ENCODE assay signal across 16 cellular contexts in genomic region chr6:135902756-135903331, GRCh38. TPM values are rescaled to one million over a fixed set of nuclear protein-coding genes. Genes with fewer than 3 reads are reported as not detected.
DNase-seq lines count a peak whose midpoint lies in the region; ATAC-seq and TF ChIP-seq lines count a peak whose summit lies in the region.
"Had no signal": no experiment of that assay in that cellular context is flagged by ENCODE, and none has a peak within 500 bp of the region (broad histone marks: within the 10 kb centered on the region; RNA-seq: fewer than 3 reads in every experiment).

No MANE protein-coding gene starts in this region.

- no peak for DNase-seq in activated CD4-positive, alpha-beta T cell treated with anti-CD3 and anti-CD28 coated beads, Interleukin-2, amount 10 ng/mL, durations not matched to agents 24 days and 14 days
- DNase-seq in activated CD4-positive, alpha-beta T cell treated with anti-CD3 and anti-CD28 coated beads for 48 hours: no peak
- DNase-seq in fibroblast of peridontal ligament (ENCODE audit: extremely low read depth) (peak; percentile 50), tibial nerve (ENCODE audit: low spot score in 2 of 2) (no peak), NCI-H2196 (lab: John Stamatoyannopoulos, UW; ENCODE audit: unreplicated experiment) (no peak), NCI-H2107 treated with DMSO at 0.1 percent for 48 hours (lab: John Stamatoyannopoulos, UW; ENCODE audit: unreplicated experiment) (no peak)
- DNase-seq: 8988T; activated naive CD8-positive, alpha-beta T cell treated with anti-CD3 and anti-CD28 coated beads, Interleukin-2, amount 10 ng/mL, durations not matched to agents 7 days and 5 days; CD4-positive, CD25-positive, alpha-beta regulatory T cell; MM.1S; NCI-H2081 treated with DMSO at 0.1 percent for 48 hours; NCI-H748 treated with DMSO at 0.1 percent for 48 hours had no signal

- H3K4me1 ChIP-seq in tibial nerve: peaks cover 0 to 38% (median 21%) of the 10 kb centered on the region in 4 donors

- no peak for ATAC-seq in HG03439 (IDR thresholded peaks at IDR 0.05; ENCODE audit: unreplicated experiment)
- ATAC-seq: activated CD4-positive, CD25-positive, alpha-beta regulatory T cell treated with anti-CD3 and anti-CD28 coated beads, Interleukin-2, amount 50 U/mL, for 24 hours; Panc1 had no signal

- WGBS in tibial nerve, 2 donors: 39 to 46% methylated on average over 2 of the region's 2 CpGs

- peak overlapping the region; percentile 74 to 92 (median 82) for H3K27ac ChIP-seq in tibial nerve

- intact Hi-C loops in activated CD4-positive, alpha-beta T cell treated with anti-CD3 and anti-CD28 coated beads, Interleukin-2, amount 10 ng/mL, durations not matched to agents 24 days and 14 days (cut with micrococcal nuclease): loop anchor here (2.0 kb wide), 3 partner anchors 22 to 366 kb away; no protein-coding TSS in a partner anchor

- peak overlapping the region; percentile 28 for H3K4me3 Mint-ChIP-seq in activated CD4-positive, alpha-beta T cell treated with anti-CD3 and anti-CD28 coated beads, Interleukin-2, amount 10 ng/mL, durations not matched to agents 24 days and 14 days
- H3K4me3 Mint-ChIP-seq in nephron: no peak overlapping the region
- H3K4me3 Mint-ChIP-seq: CD4-positive, CD25-positive, alpha-beta regulatory T cell had no signal

- no peak for TF ChIP-seq POLR2A in tibial nerve (IDR thresholded peaks at IDR 0.05)

- no peak overlapping the region for H3K4me3 ChIP-seq in tibial nerve

- no peaks in the 10 kb centered on the region for H3K9me3 ChIP-seq in tibial nerve

- peak overlapping the region; percentile 20 for H3K27ac Mint-ChIP-seq in activated CD4-positive, alpha-beta T cell treated with anti-CD3 and anti-CD28 coated beads, Interleukin-2, amount 10 ng/mL, durations not matched to agents 24 days and 14 days
- H3K27ac Mint-ChIP-seq in nephron: peak overlapping the region in 2 of 3 experiments; percentile 88 to 97
- H3K27ac Mint-ChIP-seq: activated naive CD8-positive, alpha-beta T cell treated with anti-CD3 and anti-CD28 coated beads, Interleukin-2, amount 10 ng/mL, durations not matched to agents 7 days and 5 days; CD4-positive, CD25-positive, alpha-beta regulatory T cell had no signal

- H3K27me3 Mint-ChIP-seq in activated CD4-positive, alpha-beta T cell treated with anti-CD3 and anti-CD28 coated beads, Interleukin-2, amount 10 ng/mL, durations not matched to agents 24 days and 14 days: no peaks in the 10 kb centered on the region
- no peaks in the 10 kb centered on the region for H3K27me3 Mint-ChIP-seq in nephron (ENCODE audit: low read depth)
- H3K27me3 Mint-ChIP-seq: activated naive CD8-positive, alpha-beta T cell treated with anti-CD3 and anti-CD28 coated beads, Interleukin-2, amount 10 ng/mL, durations not matched to agents 7 days and 5 days had no signal

- H3K4me1 Mint-ChIP-seq in activated CD4-positive, alpha-beta T cell treated with anti-CD3 and anti-CD28 coated beads, Interleukin-2, amount 10 ng/mL, durations not matched to agents 24 days and 14 days: peaks cover 44% of the 10 kb centered on the region
- peaks cover 40% of the 10 kb centered on the region for H3K4me1 Mint-ChIP-seq in nephron
- H3K4me1 Mint-ChIP-seq: activated naive CD8-positive, alpha-beta T cell treated with anti-CD3 and anti-CD28 coated beads, Interleukin-2, amount 10 ng/mL, durations not matched to agents 7 days and 5 days had no signal

- no peaks in the 10 kb centered on the region for H3K9me3 Mint-ChIP-seq in activated CD4-positive, alpha-beta T cell treated with anti-CD3 and anti-CD28 coated beads, Interleukin-2, amount 10 ng/mL, durations not matched to agents 24 days and 14 days
- no peaks in the 10 kb centered on the region for H3K9me3 Mint-ChIP-seq in nephron
- H3K9me3 Mint-ChIP-seq: activated naive CD8-positive, alpha-beta T cell treated with anti-CD3 and anti-CD28 coated beads, Interleukin-2, amount 10 ng/mL, durations not matched to agents 7 days and 5 days had no signal

- no peaks in the 10 kb centered on the region for H3K36me3 ChIP-seq in tibial nerve

- H3K27me3 ChIP-seq in tibial nerve: no peaks in the 10 kb centered on the region

- TF ChIP-seq CTCF in nephron (IDR thresholded peaks at IDR 0.05; ENCODE audit: unreplicated experiment in 3 of 3) (no peak), tibial nerve (IDR thresholded peaks at IDR 0.05) (no peak)

- no peak for TF ChIP-seq EP300 in tibial nerve (IDR thresholded peaks at IDR 0.05)

- H3K36me3 Mint-ChIP-seq in activated CD4-positive, alpha-beta T cell treated with anti-CD3 and anti-CD28 coated beads, Interleukin-2, amount 10 ng/mL, durations not matched to agents 24 days and 14 days (ENCODE audit: low read depth): peaks cover 13% of the 10 kb centered on the region
- no peaks in the 10 kb centered on the region for H3K36me3 Mint-ChIP-seq in nephron (ENCODE audit: low read depth)
- H3K36me3 Mint-ChIP-seq: CD4-positive, CD25-positive, alpha-beta regulatory T cell had no signal

RNA-seq across cellular contexts. Expression of gene PDE7B, which starts 51.3 kb away (rescaled TPM):
- 15.4 and 16.0 TPM in 2 replicates for total RNA-seq in activated CD4-positive, alpha-beta T cell treated with anti-CD3 and anti-CD28 coated beads, Interleukin-2, amount 10 ng/mL, durations not matched to agents 24 days and 14 days
- 10 to 100 TPM; 12.9 to 22.5 (median 16.4) TPM for total RNA-seq in tibial nerve
